ENCODE assay signal across 6 cellular contexts in the genomic region with DNA sequence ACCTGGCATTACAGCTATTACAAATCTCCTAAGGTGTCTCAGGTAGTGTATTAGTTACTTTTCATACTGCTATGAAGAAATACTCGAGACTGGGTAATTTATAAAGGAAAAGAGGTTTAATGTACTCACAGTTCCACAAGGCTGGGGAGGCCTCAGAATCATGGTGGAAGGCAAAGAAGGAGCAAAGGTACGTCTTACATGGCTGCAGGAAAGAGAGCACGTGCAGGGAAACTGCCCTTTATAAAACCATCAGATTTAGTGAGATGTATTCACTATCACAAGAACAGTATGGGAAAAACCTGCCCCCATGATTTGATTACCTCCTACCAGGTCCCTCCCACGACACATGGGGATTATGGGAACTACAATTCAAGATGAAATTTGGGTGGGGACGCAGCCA. TPM values are rescaled to one million over a fixed set of nuclear protein-coding genes. Genes with fewer than 3 reads are reported as not detected.
"Had no signal": no experiment of that assay in that cellular context is flagged by ENCODE, and none has a peak within 500 bp of the region (broad histone marks: within the 10 kb centered on the region; RNA-seq: fewer than 3 reads in every experiment).

No MANE protein-coding gene starts in this region.

RNA-seq across cellular contexts. Expression of a gene that starts 7.0 kb away (rescaled TPM):
- total RNA-seq: subcutaneous adipose tissue, thoracic aorta, vagina had no signal
- polyA plus RNA-seq: thymus, urinary bladder had no signal

RNA-seq across cellular contexts. Expression of a gene that starts 34.1 kb away (rescaled TPM):
- total RNA-seq: suprapubic skin, thoracic aorta, vagina had no signal
